ENCODE assay signal across 1 cellular context in genomic region chr2:164205347-164205746, GRCh38.
TF ChIP-seq lines count a peak whose summit lies in the region.

No MANE protein-coding gene starts in this region.

TF ChIP-seq in IMR-90, 13 proteins besides CTCF, POLR2A, EP300 and RAD21 (continued from another document):
- TF ChIP-seq ELK1 (IDR thresholded peaks at IDR 0.05; ENCODE audit: borderline replicate concordance, low read depth, low read length) = no peak
